In genomic region chr2:225041871-225042799, GRCh38 we compare ENCODE assay signal across 8 cellular contexts. TPM values are rescaled to one million over a fixed set of nuclear protein-coding genes. Genes with fewer than 3 reads are reported as not detected.
DNase-seq lines count a peak whose midpoint lies in the region; ATAC-seq and TF ChIP-seq lines count a peak whose summit lies in the region.

TSS of gene DOCK10 (minus strand) at chr2:225042468. CDS start at chr2:225042374, 94 bp downstream.

- no peaks in the 10 kb centered on the region for H3K27me3 ChIP-seq in right cardiac atrium (ENCODE audit: control insufficient read depth, insufficient read depth)

- H3K4me3 Mint-ChIP-seq in activated naive CD8-positive, alpha-beta T cell treated with anti-CD3 and anti-CD28 coated beads, Interleukin-2, amount 50 U/mL, for 24 hours, result peak within 1 kb of the TSS; percentile 97

- peak within 1 kb of the TSS; percentile 98 for H3K27ac Mint-ChIP-seq in activated naive CD8-positive, alpha-beta T cell treated with anti-CD3 and anti-CD28 coated beads, Interleukin-2, amount 50 U/mL, for 24 hours

- H3K27ac ChIP-seq in right cardiac atrium (ENCODE audit: low read length), result no peak within 1 kb of the TSS

- intact Hi-C loops in right cardiac atrium (cut with DNase I), result no loop called here

- WGBS in right cardiac atrium, result under 1% methylated on average over 112 of the region's 112 CpGs

- ATAC-seq in GM18868 (IDR thresholded peaks at IDR 0.05; ENCODE audit: unreplicated experiment) (peak; percentile 17), HG03103 (IDR thresholded peaks at IDR 0.05; ENCODE audit: low read depth, unreplicated experiment) (peak; percentile 14), SK-N-SH treated with all-trans-retinoic acid at 6 μM for 48 hours (peak; percentile 76), right cardiac atrium (peak; percentile 29 to 59)
- ATAC-seq in activated naive CD8-positive, alpha-beta T cell treated with anti-CD3 and anti-CD28 coated beads, Interleukin-2, amount 50 U/mL, for 24 hours, result peak; percentile 5

- H3K4me3 ChIP-seq in AG04449 (ENCODE audit: low read depth, low read length), result peak within 1 kb of the TSS; percentile 79
- peak within 1 kb of the TSS; percentile 58 for H3K4me3 ChIP-seq in right cardiac atrium (ENCODE audit: low read length)

- no peaks in the 10 kb centered on the region for H3K9me3 Mint-ChIP-seq in activated naive CD8-positive, alpha-beta T cell treated with anti-CD3 and anti-CD28 coated beads, Interleukin-2, amount 50 U/mL, for 24 hours

- H3K4me1 ChIP-seq in right cardiac atrium (ENCODE audit: control insufficient read depth, insufficient read depth, low read length), result no peaks in the 10 kb centered on the region

- CTCF ChIA-PET in AG04449 (lab: Yijun Ruan, JAX), result interaction anchor here (0.8 to 2.3 kb wide), 9 partner anchors 9 to 264 kb away, joined by 3 to 7 read pairs (median 3); no protein-coding TSS in a partner anchor

- no peak for DNase-seq in AG04449 (ENCODE audit: low read depth, low spot score)
- peak; percentile 53 for DNase-seq in activated naive CD8-positive, alpha-beta T cell treated with anti-CD3 and anti-CD28 coated beads, Interleukin-2, amount 50 U/mL, for 24 hours
- peak; percentile 20 to 65 (median 65) for DNase-seq in right cardiac atrium
- peak; percentile 71 for DNase-seq in putamen (ENCODE audit: low spot score)
- no peak for DNase-seq in NCI-H526 treated with DMSO at 0.1 percent for 48 hours (lab: John Stamatoyannopoulos, UW)

- POLR2A ChIA-PET in AG04449 (lab: Yijun Ruan, JAX), result interaction anchor here (0.7 to 2.1 kb wide), 6 partner anchors 15 to 62 kb away, joined by 3 to 11 read pairs (median 3); no protein-coding TSS in a partner anchor

- H3K27me3 Mint-ChIP-seq in activated naive CD8-positive, alpha-beta T cell treated with anti-CD3 and anti-CD28 coated beads, Interleukin-2, amount 50 U/mL, for 24 hours, result peaks cover 8% of the 10 kb centered on the region

- peaks cover 51% of the 10 kb centered on the region for H3K4me1 Mint-ChIP-seq in activated naive CD8-positive, alpha-beta T cell treated with anti-CD3 and anti-CD28 coated beads, Interleukin-2, amount 50 U/mL, for 24 hours

- no peak for TF ChIP-seq CTCF in AG04449 (IDR thresholded peaks at IDR 0.05; ENCODE audit: insufficient read depth, low read length, missing control alignments)

- H3K9me3 ChIP-seq in right cardiac atrium (ENCODE audit: control insufficient read depth, low read length), result no peaks in the 10 kb centered on the region

- H3K36me3 Mint-ChIP-seq in activated naive CD8-positive, alpha-beta T cell treated with anti-CD3 and anti-CD28 coated beads, Interleukin-2, amount 50 U/mL, for 24 hours (ENCODE audit: low read depth), result peaks cover 13% of the 10 kb centered on the region

TF ChIP-seq in SK-N-SH treated with all-trans-retinoic acid at 6 μM for 48 hours, 23 proteins besides CTCF, POLR2A, EP300 and RAD21:
- TF ChIP-seq TCF4 (CRISPR knock-in tag; IDR thresholded peaks at IDR 0.05; ENCODE audit: borderline replicate concordance) (no peak), ARNTL (CRISPR knock-in tag; IDR thresholded peaks at IDR 0.05; ENCODE audit: borderline replicate concordance, low read depth) (no peak), CSRNP3 (CRISPR knock-in tag; IDR thresholded peaks at IDR 0.05) (no peak), CREB5 (CRISPR knock-in tag; IDR thresholded peaks at IDR 0.05; ENCODE audit: low read depth) (no peak), ESRRG (CRISPR knock-in tag; IDR thresholded peaks at IDR 0.05) (no peak), TOX (CRISPR knock-in tag; IDR thresholded peaks at IDR 0.05; ENCODE audit: borderline replicate concordance) (no peak), ZFP30 (CRISPR knock-in tag; IDR thresholded peaks at IDR 0.05) (no peak), OSR1 (CRISPR knock-in tag; IDR thresholded peaks at IDR 0.05) (no peak), ZNF8 (CRISPR knock-in tag; IDR thresholded peaks at IDR 0.05) (no peak), ISL1 (CRISPR knock-in tag; IDR thresholded peaks at IDR 0.05) (no peak), ZFP3 (CRISPR knock-in tag; IDR thresholded peaks at IDR 0.05) (no peak), SNAI2 (CRISPR knock-in tag; IDR thresholded peaks at IDR 0.05) (no peak), GLIS3 (CRISPR knock-in tag; IDR thresholded peaks at IDR 0.05) (no peak), POU6F1 (CRISPR knock-in tag; IDR thresholded peaks at IDR 0.05; ENCODE audit: borderline replicate concordance, low read depth) (no peak)
TF ChIP-seq in SK-N-SH treated with all-trans-retinoic acid at 6 μM for 48 hours: peak in this region for 0.

RNA-seq across cellular contexts. Expression of gene DOCK10, which starts in this region (rescaled TPM):
- 1 to 10 TPM; 3.6 to 6.9 (median 5.1) TPM for total RNA-seq in right cardiac atrium
- polyA plus RNA-seq in right cardiac atrium, result 0.86 TPM

Comparison
In these comparisons a context has a peak if more than half of its experiments do, and no peak if none do; other contexts are left out.
1. DNase-seq: peak in activated naive CD8-positive, alpha-beta T cell treated with anti-CD3 and anti-CD28 coated beads, Interleukin-2, amount 50 U/mL, for 24 hours (single experiment), right cardiac atrium (3 of 3) and putamen (single experiment); none in AG04449 (single experiment) and NCI-H526 treated with DMSO at 0.1 percent for 48 hours (single experiment).
2. ATAC-seq: peak in every context shown above with its lines; median percentile 76 in SK-N-SH treated with all-trans-retinoic acid at 6 μM for 48 hours; 44 in right cardiac atrium; 17 in GM18868; 14 in HG03103; 5 in activated naive CD8-positive, alpha-beta T cell treated with anti-CD3 and anti-CD28 coated beads, Interleukin-2, amount 50 U/mL, for 24 hours.